11 cellular contexts compared by ENCODE assay signal in the genomic region with DNA sequence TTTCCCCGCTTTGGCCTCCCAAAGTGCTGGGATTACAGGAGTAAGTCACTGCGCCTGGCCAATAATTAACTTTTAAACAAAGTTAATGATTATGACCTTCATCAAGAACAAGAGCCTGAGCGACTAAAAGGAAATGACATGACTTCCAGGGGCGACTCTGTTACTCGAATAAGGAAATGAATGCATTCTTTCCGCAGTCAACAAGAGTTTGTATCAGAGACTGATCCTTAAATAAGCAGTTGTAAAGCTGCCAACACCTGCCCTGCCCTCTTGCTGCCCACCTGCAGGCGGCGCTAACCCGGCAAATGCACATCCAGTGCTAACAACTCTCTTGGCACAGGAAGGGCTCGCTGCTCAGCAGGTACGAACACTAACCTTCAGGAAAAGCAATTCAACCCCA. TPM values are rescaled to one million over a fixed set of nuclear protein-coding genes. Genes with fewer than 3 reads are reported as not detected.
A peak's percentile ranks its signal among the peaks of the same experiment; 100 is the strongest.
DNase-seq lines count a peak whose midpoint lies in the region; ATAC-seq and TF ChIP-seq lines count a peak whose summit lies in the region.
"Had no signal": no experiment of that assay in that cellular context is flagged by ENCODE, and none has a peak within 500 bp of the region (broad histone marks: within the 10 kb centered on the region; RNA-seq: fewer than 3 reads in every experiment).

No MANE protein-coding gene starts in this region.

- H3K36me3 ChIP-seq in esophagus squamous epithelium = peaks cover 64 to 100% (median 82%) of the 10 kb centered on the region in 3 donors

- no peaks in the 10 kb centered on the region for H3K27me3 Mint-ChIP-seq in nephron (ENCODE audit: low read depth)

- TF ChIP-seq POLR2A in esophagus squamous epithelium (IDR thresholded peaks at IDR 0.05) = no peak

- H3K4me1 Mint-ChIP-seq in nephron = peaks cover 36% of the 10 kb centered on the region

- H3K27ac ChIP-seq in esophagus squamous epithelium = peak overlapping the region in 2 of 4 donors; percentile 25 to 34
- H3K27ac ChIP-seq: dorsolateral prefrontal cortex had no signal

- peaks cover 85% of the 10 kb centered on the region for H3K36me3 Mint-ChIP-seq in nephron (ENCODE audit: low read depth)

- no peak overlapping the region for H3K4me3 ChIP-seq in esophagus squamous epithelium
- H3K4me3 ChIP-seq: dorsolateral prefrontal cortex had no signal

- H3K4me3 Mint-ChIP-seq in nephron = no peak overlapping the region

- peak; percentile 57 for DNase-seq in D341Med (ENCODE audit: low spot score)
- no peak for DNase-seq in esophagus squamous epithelium (lab: John Stamatoyannopoulos, UW)
- DNase-seq in cerebellar cortex (ENCODE audit: low spot score) = no peak
- no peak for DNase-seq in RKO (ENCODE audit: low spot score)
- DNase-seq in COR-L47 (lab: John Stamatoyannopoulos, UW) = no peak
- DNase-seq: activated CD4-positive, alpha-beta T cell treated with anti-CD3 and anti-CD28 coated beads for 1 hour; stimulated activated naive CD4-positive, alpha-beta T cell treated with Interleukin-2 at 50 U/mL for 16 hours had no signal

- 61 to 75% methylated on average over 9 to 11 of the region's 11 CpGs for WGBS in esophagus squamous epithelium, 2 donors

- intact Hi-C loops in esophagus squamous epithelium (cut with DNase I) = no loop called here

- H3K27me3 ChIP-seq in esophagus squamous epithelium = no peaks in the 10 kb centered on the region
- H3K27me3 ChIP-seq: dorsolateral prefrontal cortex had no signal

- no peaks in the 10 kb centered on the region for H3K9me3 Mint-ChIP-seq in nephron

- peaks cover 14 to 66% (median 36%) of the 10 kb centered on the region in 3 donors for H3K4me1 ChIP-seq in esophagus squamous epithelium

- peak overlapping the region; percentile 48 to 94 (median 87) for H3K27ac Mint-ChIP-seq in nephron

- TF ChIP-seq CTCF in LNCAP (IDR thresholded peaks at IDR 0.05) (peak; percentile 89), esophagus squamous epithelium (IDR thresholded peaks at IDR 0.05) (peak in 5 of 6 experiments; percentile 32 to 79 (median 53)), nephron (IDR thresholded peaks at IDR 0.05; ENCODE audit: unreplicated experiment in 3 of 3) (peak; percentile 32 to 33 (median 32))

- no peaks in the 10 kb centered on the region for H3K9me3 ChIP-seq in esophagus squamous epithelium

- ATAC-seq in GM18870 (IDR thresholded peaks at IDR 0.05; ENCODE audit: unreplicated experiment) = no peak

RNA-seq across cellular contexts. Expression of gene WDR1, which starts 27.3 kb away (rescaled TPM):
- 100 to 1,000 TPM; 131 to 203 (median 171) TPM for total RNA-seq in esophagus squamous epithelium

Comparison
In these comparisons a context has a peak if more than half of its experiments do, and no peak if none do; other contexts are left out.
1. CTCF ChIP-seq: peak in every context shown above with its lines; median percentile 89 in LNCAP; 53 in esophagus squamous epithelium; 32 in nephron.